23 cellular contexts compared by ENCODE assay signal in genomic region chr2:220209093-220209492, GRCh38.
"Had no signal": no experiment of that assay in that cellular context is flagged by ENCODE, and none has a peak within 500 bp of the region (broad histone marks: within the 10 kb centered on the region; RNA-seq: fewer than 3 reads in every experiment).

No MANE protein-coding gene starts in this region.

- DNase-seq: islet precursor cell; left ventricle myocardium inferior; mesendoderm; naive B cell; natural killer cell; nephron progenitor cell; ovary; right lobe of liver; stimulated activated CD4-positive, alpha-beta T cell treated with anti-CD3 and anti-CD28 coated beads, Interleukin-1b, Interleukin-23, amount 100 ng/mL, for 48 hours; stimulated activated CD4-positive, alpha-beta T cell treated with anti-CD3 and anti-CD28 coated beads, Interleukin-2, amount 100 ng/mL, for 48 hours; stimulated activated CD4-positive, alpha-beta T cell treated with anti-CD3 and anti-CD28 coated beads, Interleukin-4, amount 100 ng/mL, for 4 hours; stimulated activated CD8-positive, alpha-beta memory T cell treated with anti-CD3 and anti-CD28 coated beads, Interleukin-4, amount 100 ng/mL, for 48 hours; stimulated activated naive CD8-positive, alpha-beta T cell treated with anti-CD3 and anti-CD28 coated beads, Interleukin-15, Interleukin-2, amounts not matched to agents 100 U/mL and 50 U/mL, for 24 hours; stomach; testis; thyroid gland; transverse colon; upper lobe of left lung had no signal

- H3K4me1 ChIP-seq: left ventricle myocardium inferior, right atrium auricular region, right lobe of liver, stomach, testis, thyroid gland, transverse colon, upper lobe of left lung, vagina had no signal

- H3K9me3 ChIP-seq: left ventricle myocardium inferior, ovary, right atrium auricular region, right lobe of liver, stomach, testis, thyroid gland, transverse colon, upper lobe of left lung, vagina had no signal

- H3K27me3 ChIP-seq: ovary, right atrium auricular region, right lobe of liver, stomach, testis, thyroid gland, transverse colon, upper lobe of left lung, vagina had no signal

- H3K4me2 ChIP-seq: smooth muscle cell had no signal

- ATAC-seq: natural killer cell; right lobe of liver; stimulated activated memory B cell treated with anti-CD40 and anti-IgM and Interleukin-4, amounts not matched to agents 10 μg/mL and 1 μg/mL and 100 μg/mL, for 72 hours; stimulated activated naive CD8-positive, alpha-beta T cell treated with anti-CD3 and anti-CD28 coated beads, Interleukin-15, Interleukin-2, amounts not matched to agents 100 U/mL and 50 U/mL, for 24 hours had no signal

- H3K36me3 ChIP-seq: left ventricle myocardium inferior, ovary, right atrium auricular region, right lobe of liver, stomach, thyroid gland, transverse colon, upper lobe of left lung, vagina had no signal

- H3K27ac ChIP-seq: left ventricle myocardium inferior, ovary, right atrium auricular region, right lobe of liver, stomach, testis, thyroid gland, transverse colon, upper lobe of left lung, vagina had no signal

- H3K4me3 ChIP-seq: left ventricle myocardium inferior, lung, ovary, right atrium auricular region, right lobe of liver, smooth muscle cell, stomach, testis, thyroid gland, transverse colon, upper lobe of left lung, vagina had no signal
